Comparison of ENCODE assay signal across 11 cellular contexts in the genomic region with DNA sequence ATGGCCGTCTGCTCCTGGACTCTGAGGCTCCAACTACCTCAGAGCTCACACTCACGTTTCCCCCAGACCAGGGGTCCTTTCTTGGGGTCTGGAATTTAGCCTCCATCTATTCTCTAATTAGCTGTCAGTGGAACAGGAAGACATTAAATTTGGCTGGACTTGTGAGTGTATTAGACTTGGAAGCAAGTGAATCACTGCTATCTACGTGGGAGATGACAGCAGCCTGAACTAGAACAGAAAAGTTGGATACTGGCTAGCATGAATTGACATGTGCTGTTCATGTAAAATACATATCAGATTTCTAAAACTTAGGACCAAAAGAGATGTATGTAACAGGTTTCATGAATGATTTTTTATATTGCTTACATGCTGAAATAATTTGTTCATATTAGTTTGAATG. TPM values are rescaled to one million over a fixed set of nuclear protein-coding genes. Genes with fewer than 3 reads are reported as not detected.
DNase-seq lines count a peak whose midpoint lies in the region; ATAC-seq and TF ChIP-seq lines count a peak whose summit lies in the region.
"Had no signal": no experiment of that assay in that cellular context is flagged by ENCODE, and none has a peak within 500 bp of the region (broad histone marks: within the 10 kb centered on the region; RNA-seq: fewer than 3 reads in every experiment).

No MANE protein-coding gene starts in this region.

- H3K27me3 ChIP-seq in AG04450 (ENCODE audit: control insufficient read depth, insufficient read depth, low read length): no peaks in the 10 kb centered on the region

- POLR2A ChIA-PET in AG04450 (lab: Yijun Ruan, JAX): no interaction called here

- CTCF ChIA-PET in AG04450 (lab: Charles Lee): interaction anchor here (2.8 kb wide), 1 partner anchor 39 kb away, joined by 14 read pairs; the partner anchor contains the start of gene ABCB10

- no peaks in the 10 kb centered on the region for H3K9me3 ChIP-seq in AG04450 (ENCODE audit: control insufficient read depth, insufficient read depth, low read length)

- TF ChIP-seq CTCF in AG04450 (IDR thresholded peaks at IDR 0.05; ENCODE audit: low read depth, low read length): no peak

- peak; percentile 10 to 63 for ATAC-seq in left cardiac atrium
- ATAC-seq in HG02759 (IDR thresholded peaks at IDR 0.05; ENCODE audit: unreplicated experiment): no peak
- no peak for ATAC-seq in GM18517 (IDR thresholded peaks at IDR 0.05; ENCODE audit: unreplicated experiment)

- peak overlapping the region; percentile 55 for H3K27ac ChIP-seq in AG04450 (ENCODE audit: low read depth, low read length)

- intact Hi-C loops in left cardiac atrium (cut with DNase I): no loop called here

- DNase-seq in AG04450 (ENCODE audit: low read depth, low spot score) (no peak), amniotic epithelial cell (ENCODE audit: low read depth) (peak; percentile 42), left cardiac atrium (no peak), skeletal muscle cell (ENCODE audit: low read depth) (peak; percentile 13), NCI-H2171 (lab: John Stamatoyannopoulos, UW) (no peak)
- no peak for DNase-seq in activated CD4-positive, CD25-positive, alpha-beta regulatory T cell (lab: John Stamatoyannopoulos, UW)
- DNase-seq: activated naive CD4-positive, alpha-beta T cell treated with anti-CD3 and anti-CD28 coated beads for 36 hours; Karpas-422; NCI-H2081 treated with DMSO at 0.1 percent for 48 hours had no signal

- no peak overlapping the region for H3K4me3 ChIP-seq in AG04450 (ENCODE audit: low read depth, low read length)
- H3K4me3 ChIP-seq in skeletal muscle cell (ENCODE audit: low read depth, low read length): no peak overlapping the region

RNA-seq across cellular contexts. Expression of gene TAF5L, which starts 28.0 kb away (rescaled TPM):
- 17.3 and 17.9 TPM in 2 replicates for polyA plus RNA-seq in AG04450 (2011; rRNA removed)
- 23.3 and 28.7 TPM in 2 replicates for polyA minus RNA-seq in AG04450 (2011; rRNA and poly(A)+ RNA removed)
- 10 to 100 TPM; 10.8 to 14.7 TPM for total RNA-seq in left cardiac atrium

RNA-seq across cellular contexts. Expression of gene URB2, which starts 28.2 kb away (rescaled TPM):
- 6.2 and 6.4 TPM in 2 replicates for polyA plus RNA-seq in AG04450 (2011; rRNA removed)
- polyA minus RNA-seq in AG04450 (2011; rRNA and poly(A)+ RNA removed): 18.0 and 20.5 TPM in 2 replicates
- 1 to 10 TPM; 3.6 to 8.4 TPM for total RNA-seq in left cardiac atrium

RNA-seq across cellular contexts. Expression of gene ABCB10, which starts 39.4 kb away (rescaled TPM):
- 8.7 and 10.3 TPM in 2 replicates for polyA plus RNA-seq in AG04450 (2011; rRNA removed)
- polyA minus RNA-seq in AG04450 (2011; rRNA and poly(A)+ RNA removed): 8.7 and 9.1 TPM in 2 replicates
- 10 to 100 TPM; 10.1 to 14.8 TPM for total RNA-seq in left cardiac atrium

Comparison
In these comparisons a context has a peak if more than half of its experiments do, and no peak if none do; other contexts are left out.
1. DNase-seq: peak in amniotic epithelial cell (single experiment) and skeletal muscle cell (single experiment); none in AG04450 (single experiment), left cardiac atrium (single experiment), NCI-H2171 (single experiment) and activated CD4-positive, CD25-positive, alpha-beta regulatory T cell (0 of 4).
2. ATAC-seq: peak in left cardiac atrium (2 of 2); none in HG02759 (single experiment) and GM18517 (single experiment).